In the genomic region with DNA sequence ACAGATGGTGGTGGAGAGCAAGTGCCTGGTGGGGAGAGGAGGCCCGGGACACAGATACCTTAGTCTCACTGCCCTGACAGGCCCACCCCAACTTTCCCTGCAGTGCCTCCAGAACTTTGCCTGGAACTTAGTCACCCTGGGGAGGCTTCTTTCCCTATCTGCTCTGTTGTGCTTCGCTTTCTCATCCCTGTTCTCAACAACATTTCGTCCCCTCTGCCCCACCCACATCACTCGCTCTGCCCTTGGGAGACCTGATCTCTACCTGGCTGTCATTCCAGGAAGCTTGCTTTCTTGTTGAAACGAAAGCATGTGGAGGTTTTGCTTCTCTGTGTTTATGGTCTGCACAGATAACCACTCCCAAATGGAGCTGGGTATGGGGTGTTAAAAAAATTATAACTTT, we compare ENCODE assay signal across 15 cellular contexts.
"Had no signal": no experiment of that assay in that cellular context is flagged by ENCODE, and none has a peak within 500 bp of the region (broad histone marks: within the 10 kb centered on the region; RNA-seq: fewer than 3 reads in every experiment).

No MANE protein-coding gene starts in this region.

- H3K27me3 ChIP-seq: brain microvascular endothelial cell, esophagus muscularis mucosa, heart left ventricle, neural progenitor cell, testis, uterus had no signal

- H3K27ac ChIP-seq: brain microvascular endothelial cell, neural progenitor cell had no signal

- DNase-seq: activated CD4-positive, alpha-beta T cell treated with anti-CD3 and anti-CD28 coated beads, Interleukin-2, amount 50 U/mL, for 4 hours; activated effector memory CD4-positive, alpha-beta T cell treated with Interleukin-2 at 50 U/mL for 16 hours; activated T-cell treated with anti-CD3 and anti-CD28 coated beads, Interleukin-2, amount 50 U/mL, for 1 hour; brain microvascular endothelial cell; foreskin melanocyte; heart left ventricle; stimulated activated CD4-positive, alpha-beta T cell treated with anti-CD3 and anti-CD28 coated beads, Interleukin-2, amount 100 ng/mL, for 48 hours; T-helper 17 cell; testis; uterus had no signal

- H2AFZ ChIP-seq: neural progenitor cell had no signal

- H3K4me3 Mint-ChIP-seq: neural progenitor cell; stimulated activated naive CD8-positive, alpha-beta T cell treated with anti-CD3 and anti-CD28 coated beads, Interleukin-15, Interleukin-2, amounts not matched to agents 100 ng/mL and 50 ng/mL, for 24 hours; T-helper 17 cell had no signal

- ATAC-seq: activated naive CD4-positive, alpha-beta T cell treated with anti-CD3 and anti-CD28 coated beads, Interleukin-2, amount 50 U/mL, for 72 hours; heart left ventricle; left lobe of liver; T-helper 17 cell had no signal

- H3K9me3 ChIP-seq: testis, uterus had no signal

- H3K27me3 Mint-ChIP-seq: stimulated activated naive CD8-positive, alpha-beta T cell treated with anti-CD3 and anti-CD28 coated beads, Interleukin-15, Interleukin-2, amounts not matched to agents 100 ng/mL and 50 ng/mL, for 24 hours; T-helper 17 cell had no signal

- H3K27ac Mint-ChIP-seq: activated naive CD4-positive, alpha-beta T cell treated with anti-CD3 and anti-CD28 coated beads, Interleukin-2, amount 50 U/mL, for 72 hours; neural progenitor cell; stimulated activated naive CD8-positive, alpha-beta T cell treated with anti-CD3 and anti-CD28 coated beads, Interleukin-15, Interleukin-2, amounts not matched to agents 100 ng/mL and 50 ng/mL, for 24 hours; T-helper 17 cell had no signal

- H3K4me3 ChIP-seq: esophagus muscularis mucosa, heart left ventricle, neural progenitor cell, testis, uterus had no signal

- H3K4me1 ChIP-seq: uterus had no signal

- H3K36me3 ChIP-seq: brain microvascular endothelial cell, esophagus muscularis mucosa, heart left ventricle, neural progenitor cell, uterus had no signal
